ENCODE assay signal across 23 cellular contexts in the genomic region with DNA sequence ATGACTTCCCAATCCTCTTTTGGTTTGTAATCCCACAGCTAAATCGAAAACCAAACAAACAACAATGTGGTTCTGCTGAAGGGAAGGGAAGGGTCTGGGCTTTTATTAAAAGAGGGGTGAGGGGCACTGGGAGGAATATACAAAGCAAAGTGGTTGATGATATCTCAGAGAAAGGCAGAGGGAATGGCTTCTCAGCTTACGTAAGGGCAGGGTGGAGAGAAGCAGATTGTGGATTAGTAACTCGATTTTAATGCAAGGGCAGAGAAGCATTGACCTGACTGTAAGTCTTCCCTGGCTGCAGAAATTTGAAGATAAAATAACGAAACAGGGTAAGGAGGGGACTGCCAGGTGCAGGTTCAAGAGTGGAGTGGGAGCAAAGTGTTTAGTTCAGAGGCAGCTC.
A peak's percentile ranks its signal among the peaks of the same experiment; 100 is the strongest.
DNase-seq lines count a peak whose midpoint lies in the region; ATAC-seq and TF ChIP-seq lines count a peak whose summit lies in the region.
"Had no signal": no experiment of that assay in that cellular context is flagged by ENCODE, and none has a peak within 500 bp of the region (broad histone marks: within the 10 kb centered on the region; RNA-seq: fewer than 3 reads in every experiment).

No MANE protein-coding gene starts in this region.

- H2BK120ac ChIP-seq in mesendoderm (ENCODE audit: low read depth, low read length) = no peak overlapping the region

- no peak for ATAC-seq in GM21381 (IDR thresholded peaks at IDR 0.05; ENCODE audit: unreplicated experiment)
- ATAC-seq in gastroesophageal sphincter = no peak
- no peak for ATAC-seq in upper lobe of right lung
- ATAC-seq: HCT116, Panc1 had no signal

- no CpG with 5 or more reads among the region's 4 CpGs for WGBS in mesendoderm (ENCODE audit: extremely low coverage, insufficient coverage, low lambda C conversion rate)
- WGBS in gastroesophageal sphincter (ENCODE audit: low coverage in 1 of 2), 2 donors = 80 to 85% methylated on average over 2 to 4 of the region's 4 CpGs

- no peaks in the 10 kb centered on the region for H3K79me2 ChIP-seq in mesendoderm (ENCODE audit: control insufficient read depth, insufficient read depth, low read length)

- H3K18ac ChIP-seq in mesendoderm (ENCODE audit: low read length) = no peak overlapping the region

- H3K27ac ChIP-seq in mesendoderm (ENCODE audit: low read depth, low read length) (no peak overlapping the region), gastroesophageal sphincter (no peak overlapping the region), upper lobe of right lung (no peak overlapping the region)
- H3K27ac ChIP-seq: BLaER1 treated with 17β-estradiol and CSF1 and Interleukin-3, amounts not matched to agents 10 nM and 100 nM; GM23248 had no signal

- no peak overlapping the region for H2BK15ac ChIP-seq in mesendoderm (replicated peaks; ENCODE audit: low read depth)

- no peaks in the 10 kb centered on the region for H3K79me1 ChIP-seq in mesendoderm (ENCODE audit: low read length)

- H3K23ac ChIP-seq in mesendoderm (ENCODE audit: low read length) = no peak overlapping the region

- H3K4ac ChIP-seq in mesendoderm (ENCODE audit: low read depth, low read length) = no peak overlapping the region

- peak; percentile 23 for DNase-seq in NCI-H510A treated with DMSO at 0.1 percent for 48 hours (lab: John Stamatoyannopoulos, UW)
- DNase-seq in NCI-H510A (lab: John Stamatoyannopoulos, UW) = no peak
- peak; percentile 46 for DNase-seq in SK-N-DZ (ENCODE audit: low spot score)
- DNase-seq in mesendoderm = peak; percentile 31
- DNase-seq in upper lobe of right lung = no peak
- DNase-seq: 8988T; Caco-2; CD4-positive, alpha-beta memory T cell; DMS 273 treated with DMSO at 0.1 percent for 48 hours; DND-41; GM23248; KG1; NCI-H1092; NCI-H1436; NCI-H187 treated with DMSO at 0.1 percent for 48 hours; NCI-H2107; NCI-H748 treated with DMSO at 0.1 percent for 48 hours had no signal

- H3K4me2 ChIP-seq in mesendoderm (ENCODE audit: low read length) = no peak overlapping the region
- H3K4me2 ChIP-seq: BLaER1 treated with 17β-estradiol and CSF1 and Interleukin-3, amounts not matched to agents 10 nM and 100 nM had no signal

- no peak for TF ChIP-seq CTCF in gastroesophageal sphincter (IDR thresholded peaks at IDR 0.05)
- no peak for TF ChIP-seq CTCF in upper lobe of right lung (IDR thresholded peaks at IDR 0.05)

- H3K27me3 ChIP-seq in mesendoderm (ENCODE audit: insufficient read depth, low read length, poor library complexity) = no peaks in the 10 kb centered on the region
- H3K27me3 ChIP-seq in gastroesophageal sphincter = no peaks in the 10 kb centered on the region
- H3K27me3 ChIP-seq in upper lobe of right lung = no peaks in the 10 kb centered on the region
- H3K27me3 ChIP-seq: BLaER1 treated with 17β-estradiol and CSF1 and Interleukin-3, amounts not matched to agents 10 nM and 100 nM had no signal

- no peak for TF ChIP-seq EP300 in gastroesophageal sphincter (IDR thresholded peaks at IDR 0.05)

- TF ChIP-seq POLR2A in gastroesophageal sphincter (IDR thresholded peaks at IDR 0.05) = no peak

- H3K56ac ChIP-seq in mesendoderm (ENCODE audit: low read length) = no peak overlapping the region

- H3K4me1 ChIP-seq in mesendoderm (ENCODE audit: control insufficient read depth, low read depth, low read length) (peaks cover 2% of the 10 kb centered on the region), gastroesophageal sphincter (peaks cover 0 to 22% (median 0%) of the 10 kb centered on the region in 3 donors), upper lobe of right lung (no peaks in the 10 kb centered on the region)
- H3K4me1 ChIP-seq: BLaER1 treated with 17β-estradiol and CSF1 and Interleukin-3, amounts not matched to agents 10 nM and 100 nM; Caco-2 had no signal

- no peak overlapping the region for H4K8ac ChIP-seq in mesendoderm (ENCODE audit: low read depth, low read length)

- no peak overlapping the region for H4K5ac ChIP-seq in mesendoderm (ENCODE audit: low read length)

- H3K36me3 ChIP-seq in mesendoderm (ENCODE audit: control insufficient read depth, insufficient read depth, low read length) = no peaks in the 10 kb centered on the region
- no peaks in the 10 kb centered on the region for H3K36me3 ChIP-seq in gastroesophageal sphincter
- no peaks in the 10 kb centered on the region for H3K36me3 ChIP-seq in upper lobe of right lung
- H3K36me3 ChIP-seq: BLaER1 treated with 17β-estradiol and CSF1 and Interleukin-3, amounts not matched to agents 10 nM and 100 nM had no signal

- H3K9me3 ChIP-seq in gastroesophageal sphincter (no peaks in the 10 kb centered on the region), upper lobe of right lung (no peaks in the 10 kb centered on the region)
- H3K9me3 ChIP-seq: BLaER1 treated with 17β-estradiol and CSF1 and Interleukin-3, amounts not matched to agents 10 nM and 100 nM; Caco-2 had no signal

- H2AK5ac ChIP-seq in mesendoderm (ENCODE audit: low read length) = no peak overlapping the region

- no peak overlapping the region for H3K4me3 ChIP-seq in mesendoderm (ENCODE audit: low read length)
- no peak overlapping the region for H3K4me3 ChIP-seq in gastroesophageal sphincter
- no peak overlapping the region for H3K4me3 ChIP-seq in upper lobe of right lung
- H3K4me3 ChIP-seq: BLaER1 treated with 17β-estradiol and CSF1 and Interleukin-3, amounts not matched to agents 10 nM and 100 nM; GM12878; GM23248 had no signal

- no peak overlapping the region for H2BK5ac ChIP-seq in mesendoderm (ENCODE audit: low read length)

- H3K9ac ChIP-seq in mesendoderm (ENCODE audit: low read length) = no peak overlapping the region
- H3K9ac ChIP-seq: BLaER1 treated with 17β-estradiol and CSF1 and Interleukin-3, amounts not matched to agents 10 nM and 100 nM; GM23248 had no signal

- intact Hi-C loops in upper lobe of right lung (cut with DNase I) = no loop called here

Comparison
In these comparisons a context has a peak if more than half of its experiments do, and no peak if none do; other contexts are left out.
1. DNase-seq: peak in NCI-H510A treated with DMSO at 0.1 percent for 48 hours (single experiment), SK-N-DZ (single experiment) and mesendoderm (single experiment); none in NCI-H510A (single experiment) and upper lobe of right lung (single experiment).